ENCODE assay signal across 1 cellular context in the genomic region with DNA sequence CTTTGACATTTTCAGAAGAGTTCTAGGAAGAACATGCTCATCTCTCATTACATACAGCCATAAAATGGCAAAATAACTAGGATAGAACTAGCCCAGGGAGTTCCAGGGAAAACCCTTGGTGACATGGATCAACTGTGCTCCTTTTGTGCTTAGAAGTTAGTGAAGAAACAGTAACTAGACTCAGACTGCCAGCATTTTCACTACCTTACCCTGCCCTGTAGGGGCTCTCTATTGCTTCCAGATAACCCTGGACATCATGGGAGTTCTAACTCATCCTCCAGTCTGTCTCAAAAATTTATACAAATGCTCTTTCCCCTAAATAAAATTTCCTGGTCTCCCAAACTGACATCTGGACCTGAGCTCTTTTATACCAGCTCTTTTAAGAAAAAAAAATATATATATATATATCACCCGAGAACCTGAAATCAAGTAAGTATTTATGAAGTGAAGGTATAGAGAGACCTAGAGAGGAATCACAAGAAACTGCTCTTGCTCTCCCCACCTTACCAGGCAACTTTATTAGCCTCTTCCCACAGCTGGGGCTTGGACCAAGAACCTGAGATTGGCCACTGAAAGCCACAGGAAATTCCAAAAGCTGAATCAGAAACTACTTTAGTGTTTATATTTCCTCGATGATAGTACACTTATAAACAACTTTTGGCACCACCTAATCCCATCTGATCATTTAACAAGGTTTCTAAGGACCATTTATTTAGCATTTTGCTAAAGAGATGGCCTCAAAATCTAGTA.
TF ChIP-seq lines count a peak whose summit lies in the region.

No MANE protein-coding gene starts in this region.

TF ChIP-seq in GM23338, 12 proteins besides CTCF, POLR2A, EP300 and RAD21 (continued from another document):
- TF ChIP-seq, protein P1, sequence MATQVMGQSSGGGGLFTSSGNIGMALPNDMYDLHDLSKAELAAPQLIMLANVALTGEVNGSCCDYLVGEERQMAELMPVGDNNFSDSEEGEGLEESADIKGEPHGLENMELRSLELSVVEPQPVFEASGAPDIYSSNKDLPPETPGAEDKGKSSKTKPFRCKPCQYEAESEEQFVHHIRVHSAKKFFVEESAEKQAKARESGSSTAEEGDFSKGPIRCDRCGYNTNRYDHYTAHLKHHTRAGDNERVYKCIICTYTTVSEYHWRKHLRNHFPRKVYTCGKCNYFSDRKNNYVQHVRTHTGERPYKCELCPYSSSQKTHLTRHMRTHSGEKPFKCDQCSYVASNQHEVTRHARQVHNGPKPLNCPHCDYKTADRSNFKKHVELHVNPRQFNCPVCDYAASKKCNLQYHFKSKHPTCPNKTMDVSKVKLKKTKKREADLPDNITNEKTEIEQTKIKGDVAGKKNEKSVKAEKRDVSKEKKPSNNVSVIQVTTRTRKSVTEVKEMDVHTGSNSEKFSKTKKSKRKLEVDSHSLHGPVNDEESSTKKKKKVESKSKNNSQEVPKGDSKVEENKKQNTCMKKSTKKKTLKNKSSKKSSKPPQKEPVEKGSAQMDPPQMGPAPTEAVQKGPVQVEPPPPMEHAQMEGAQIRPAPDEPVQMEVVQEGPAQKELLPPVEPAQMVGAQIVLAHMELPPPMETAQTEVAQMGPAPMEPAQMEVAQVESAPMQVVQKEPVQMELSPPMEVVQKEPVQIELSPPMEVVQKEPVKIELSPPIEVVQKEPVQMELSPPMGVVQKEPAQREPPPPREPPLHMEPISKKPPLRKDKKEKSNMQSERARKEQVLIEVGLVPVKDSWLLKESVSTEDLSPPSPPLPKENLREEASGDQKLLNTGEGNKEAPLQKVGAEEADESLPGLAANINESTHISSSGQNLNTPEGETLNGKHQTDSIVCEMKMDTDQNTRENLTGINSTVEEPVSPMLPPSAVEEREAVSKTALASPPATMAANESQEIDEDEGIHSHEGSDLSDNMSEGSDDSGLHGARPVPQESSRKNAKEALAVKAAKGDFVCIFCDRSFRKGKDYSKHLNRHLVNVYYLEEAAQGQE (IDR thresholded peaks at IDR 0.05; ENCODE audit: unreplicated experiment) = no peak
- TF ChIP-seq STAT1 (IDR thresholded peaks at IDR 0.05; ENCODE audit: unreplicated experiment) (no peak), EZH2phosphoT487 (IDR thresholded peaks at IDR 0.05; ENCODE audit: unreplicated experiment) (no peak), POLR2AphosphoS5 (IDR thresholded peaks at IDR 0.05; ENCODE audit: low read depth) (no peak)
- TF ChIP-seq, protein P2, sequence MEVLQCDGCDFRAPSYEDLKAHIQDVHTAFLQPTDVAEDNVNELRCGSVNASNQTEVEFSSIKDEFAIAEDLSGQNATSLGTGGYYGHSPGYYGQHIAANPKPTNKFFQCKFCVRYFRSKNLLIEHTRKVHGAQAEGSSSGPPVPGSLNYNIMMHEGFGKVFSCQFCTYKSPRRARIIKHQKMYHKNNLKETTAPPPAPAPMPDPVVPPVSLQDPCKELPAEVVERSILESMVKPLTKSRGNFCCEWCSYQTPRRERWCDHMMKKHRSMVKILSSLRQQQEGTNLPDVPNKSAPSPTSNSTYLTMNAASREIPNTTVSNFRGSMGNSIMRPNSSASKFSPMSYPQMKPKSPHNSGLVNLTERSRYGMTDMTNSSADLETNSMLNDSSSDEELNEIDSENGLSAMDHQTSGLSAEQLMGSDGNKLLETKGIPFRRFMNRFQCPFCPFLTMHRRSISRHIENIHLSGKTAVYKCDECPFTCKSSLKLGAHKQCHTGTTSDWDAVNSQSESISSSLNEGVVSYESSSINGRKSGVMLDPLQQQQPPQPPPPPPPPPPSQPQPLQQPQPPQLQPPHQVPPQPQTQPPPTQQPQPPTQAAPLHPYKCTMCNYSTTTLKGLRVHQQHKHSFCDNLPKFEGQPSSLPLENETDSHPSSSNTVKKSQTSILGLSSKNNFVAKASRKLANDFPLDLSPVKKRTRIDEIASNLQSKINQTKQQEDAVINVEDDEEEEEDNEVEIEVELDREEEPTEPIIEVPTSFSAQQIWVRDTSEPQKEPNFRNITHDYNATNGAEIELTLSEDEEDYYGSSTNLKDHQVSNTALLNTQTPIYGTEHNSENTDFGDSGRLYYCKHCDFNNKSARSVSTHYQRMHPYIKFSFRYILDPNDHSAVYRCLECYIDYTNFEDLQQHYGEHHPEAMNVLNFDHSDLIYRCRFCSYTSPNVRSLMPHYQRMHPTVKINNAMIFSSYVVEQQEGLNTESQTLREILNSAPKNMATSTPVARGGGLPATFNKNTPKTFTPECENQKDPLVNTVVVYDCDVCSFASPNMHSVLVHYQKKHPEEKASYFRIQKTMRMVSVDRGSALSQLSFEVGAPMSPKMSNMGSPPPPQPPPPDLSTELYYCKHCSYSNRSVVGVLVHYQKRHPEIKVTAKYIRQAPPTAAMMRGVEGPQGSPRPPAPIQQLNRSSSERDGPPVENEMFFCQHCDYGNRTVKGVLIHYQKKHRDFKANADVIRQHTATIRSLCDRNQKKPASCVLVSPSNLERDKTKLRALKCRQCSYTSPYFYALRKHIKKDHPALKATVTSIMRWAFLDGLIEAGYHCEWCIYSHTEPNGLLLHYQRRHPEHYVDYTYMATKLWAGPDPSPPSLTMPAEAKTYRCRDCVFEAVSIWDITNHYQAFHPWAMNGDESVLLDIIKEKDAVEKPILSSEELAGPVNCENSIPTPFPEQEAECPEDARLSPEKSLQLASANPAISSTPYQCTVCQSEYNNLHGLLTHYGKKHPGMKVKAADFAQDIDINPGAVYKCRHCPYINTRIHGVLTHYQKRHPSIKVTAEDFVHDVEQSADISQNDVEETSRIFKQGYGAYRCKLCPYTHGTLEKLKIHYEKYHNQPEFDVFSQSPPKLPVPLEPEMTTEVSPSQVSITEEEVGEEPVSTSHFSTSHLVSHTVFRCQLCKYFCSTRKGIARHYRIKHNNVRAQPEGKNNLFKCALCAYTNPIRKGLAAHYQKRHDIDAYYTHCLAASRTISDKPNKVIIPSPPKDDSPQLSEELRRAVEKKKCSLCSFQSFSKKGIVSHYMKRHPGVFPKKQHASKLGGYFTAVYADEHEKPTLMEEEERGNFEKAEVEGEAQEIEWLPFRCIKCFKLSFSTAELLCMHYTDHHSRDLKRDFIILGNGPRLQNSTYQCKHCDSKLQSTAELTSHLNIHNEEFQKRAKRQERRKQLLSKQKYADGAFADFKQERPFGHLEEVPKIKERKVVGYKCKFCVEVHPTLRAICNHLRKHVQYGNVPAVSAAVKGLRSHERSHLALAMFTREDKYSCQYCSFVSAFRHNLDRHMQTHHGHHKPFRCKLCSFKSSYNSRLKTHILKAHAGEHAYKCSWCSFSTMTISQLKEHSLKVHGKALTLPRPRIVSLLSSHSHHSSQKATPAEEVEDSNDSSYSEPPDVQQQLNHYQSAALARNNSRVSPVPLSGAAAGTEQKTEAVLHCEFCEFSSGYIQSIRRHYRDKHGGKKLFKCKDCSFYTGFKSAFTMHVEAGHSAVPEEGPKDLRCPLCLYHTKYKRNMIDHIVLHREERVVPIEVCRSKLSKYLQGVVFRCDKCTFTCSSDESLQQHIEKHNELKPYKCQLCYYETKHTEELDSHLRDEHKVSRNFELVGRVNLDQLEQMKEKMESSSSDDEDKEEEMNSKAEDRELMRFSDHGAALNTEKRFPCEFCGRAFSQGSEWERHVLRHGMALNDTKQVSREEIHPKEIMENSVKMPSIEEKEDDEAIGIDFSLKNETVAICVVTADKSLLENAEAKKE (CRISPR knock-in tag; IDR thresholded peaks at IDR 0.05) = no peak
- TF ChIP-seq, protein P3, sequence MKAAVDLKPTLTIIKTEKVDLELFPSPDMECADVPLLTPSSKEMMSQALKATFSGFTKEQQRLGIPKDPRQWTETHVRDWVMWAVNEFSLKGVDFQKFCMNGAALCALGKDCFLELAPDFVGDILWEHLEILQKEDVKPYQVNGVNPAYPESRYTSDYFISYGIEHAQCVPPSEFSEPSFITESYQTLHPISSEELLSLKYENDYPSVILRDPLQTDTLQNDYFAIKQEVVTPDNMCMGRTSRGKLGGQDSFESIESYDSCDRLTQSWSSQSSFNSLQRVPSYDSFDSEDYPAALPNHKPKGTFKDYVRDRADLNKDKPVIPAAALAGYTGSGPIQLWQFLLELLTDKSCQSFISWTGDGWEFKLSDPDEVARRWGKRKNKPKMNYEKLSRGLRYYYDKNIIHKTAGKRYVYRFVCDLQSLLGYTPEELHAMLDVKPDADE (IDR thresholded peaks at IDR 0.05) = no peak
